In genomic region chr16:5438591-5438990, GRCh38 we compare ENCODE assay signal across 16 cellular contexts.
"Had no signal": no experiment of that assay in that cellular context is flagged by ENCODE, and none has a peak within 500 bp of the region (broad histone marks: within the 10 kb centered on the region; RNA-seq: fewer than 3 reads in every experiment).

No MANE protein-coding gene starts in this region.

- H3K4me3 Mint-ChIP-seq: activated CD8-positive, alpha-beta memory T cell treated with anti-CD3 and anti-CD28 coated beads, Interleukin-2, amount 10 ng/mL, durations not matched to agents 7 days and 5 days; activated naive CD8-positive, alpha-beta T cell; mesothelial cell of epicardium; nephron had no signal

- H3K4me3 ChIP-seq: dorsolateral prefrontal cortex, hepatocyte, lung, sigmoid colon, upper lobe of right lung had no signal

- H3K36me3 Mint-ChIP-seq: activated CD8-positive, alpha-beta memory T cell treated with anti-CD3 and anti-CD28 coated beads, Interleukin-2, amount 10 ng/mL, durations not matched to agents 7 days and 5 days; activated naive CD8-positive, alpha-beta T cell; mesothelial cell of epicardium had no signal

- H3K27ac Mint-ChIP-seq: activated CD8-positive, alpha-beta memory T cell treated with anti-CD3 and anti-CD28 coated beads, Interleukin-2, amount 10 ng/mL, durations not matched to agents 7 days and 5 days; activated naive CD8-positive, alpha-beta T cell; mesothelial cell of epicardium; nephron had no signal

- H3K4me1 Mint-ChIP-seq: activated CD8-positive, alpha-beta memory T cell treated with anti-CD3 and anti-CD28 coated beads, Interleukin-2, amount 10 ng/mL, durations not matched to agents 7 days and 5 days; mesothelial cell of epicardium; nephron had no signal

- H3K9me3 Mint-ChIP-seq: mesothelial cell of epicardium, nephron had no signal

- H3K27me3 ChIP-seq: hepatocyte, sigmoid colon, upper lobe of right lung had no signal

- H3K4me1 ChIP-seq: parathyroid adenoma, sigmoid colon, upper lobe of right lung had no signal

- DNase-seq: activated CD4-positive, alpha-beta T cell treated with anti-CD3 and anti-CD28 coated beads, Interleukin-2, amount 50 U/mL, for 48 hours; activated CD8-positive, alpha-beta memory T cell treated with anti-CD3 and anti-CD28 coated beads, Interleukin-2, amount 10 ng/mL, durations not matched to agents 7 days and 5 days; dorsolateral prefrontal cortex; foreskin fibroblast; islet precursor cell; sigmoid colon; stimulated activated CD8-positive, alpha-beta memory T cell treated with anti-CD3 and anti-CD28 coated beads, Interleukin-4, amount 100 ng/mL, for 48 hours; stimulated activated naive CD4-positive, alpha-beta T cell; upper lobe of right lung; WERI-Rb-1 had no signal

- H3K36me3 ChIP-seq: sigmoid colon, upper lobe of right lung, WERI-Rb-1 had no signal

- H3K9me3 ChIP-seq: upper lobe of right lung had no signal

- ATAC-seq: activated CD8-positive, alpha-beta memory T cell treated with anti-CD3 and anti-CD28 coated beads, Interleukin-2, amount 10 ng/mL, durations not matched to agents 7 days and 5 days; upper lobe of right lung had no signal

- H3K27me3 Mint-ChIP-seq: activated CD8-positive, alpha-beta memory T cell treated with anti-CD3 and anti-CD28 coated beads, Interleukin-2, amount 10 ng/mL, durations not matched to agents 7 days and 5 days had no signal

- H3K27ac ChIP-seq: dorsolateral prefrontal cortex, hepatocyte, parathyroid adenoma, sigmoid colon, upper lobe of right lung, WERI-Rb-1 had no signal
